8 cellular contexts compared by ENCODE assay signal in genomic region chr1:40385437-40386310, GRCh38. TPM values are rescaled to one million over a fixed set of nuclear protein-coding genes. Genes with fewer than 3 reads are reported as not detected.
DNase-seq lines count a peak whose midpoint lies in the region; ATAC-seq and TF ChIP-seq lines count a peak whose summit lies in the region.

No MANE protein-coding gene starts in this region.

- peak overlapping the region; percentile 99 for H3K27ac Mint-ChIP-seq in activated T-helper 17 cell treated with anti-CD3 and anti-CD28 coated beads, Interleukin-2, amount 50 U/mL, for 72 hours

- H3K4me2 ChIP-seq in DND-41 (ENCODE audit: insufficient read depth, low read length) (peak overlapping the region; percentile 53), Karpas-422 (ENCODE audit: low read depth, low read length, poor library complexity, severe bottlenecking) (peak overlapping the region; percentile 54), hepatocyte (peak overlapping the region; percentile 56)

- no peaks in the 10 kb centered on the region for H3K27me3 Mint-ChIP-seq in activated T-helper 17 cell treated with anti-CD3 and anti-CD28 coated beads, Interleukin-2, amount 50 U/mL, for 72 hours

- TF ChIP-seq CTCF in DND-41 (IDR thresholded peaks at IDR 0.05; ENCODE audit: borderline replicate concordance, extremely low read depth, low read length, poor library complexity, severe bottlenecking) (no peak), hepatocyte (IDR thresholded peaks at IDR 0.05; ENCODE audit: poor library complexity) (no peak)

- H2AFZ ChIP-seq in DND-41 (ENCODE audit: low read depth, low read length): no peak overlapping the region
- no peak overlapping the region for H2AFZ ChIP-seq in Karpas-422 (ENCODE audit: low read length)
- H2AFZ ChIP-seq in hepatocyte: peak overlapping the region; percentile 12

- H4K20me1 ChIP-seq in DND-41 (ENCODE audit: insufficient read depth, low read length): peaks cover 50% of the 10 kb centered on the region
- peaks cover 52% of the 10 kb centered on the region for H4K20me1 ChIP-seq in Karpas-422 (ENCODE audit: insufficient read depth, low read depth, low read length)
- no peaks in the 10 kb centered on the region for H4K20me1 ChIP-seq in hepatocyte (ENCODE audit: insufficient read depth, poor library complexity, severe bottlenecking)

- H3K36me3 ChIP-seq in DND-41 (ENCODE audit: insufficient read depth, low read length): no peaks in the 10 kb centered on the region
- H3K36me3 ChIP-seq in Karpas-422 (ENCODE audit: insufficient read depth, low read length): peaks cover 6% of the 10 kb centered on the region; the same call in 1 of the 2 replicates
- no peaks in the 10 kb centered on the region for H3K36me3 ChIP-seq in hepatocyte (replicated peaks; ENCODE audit: insufficient read depth, low read depth)
- H3K36me3 ChIP-seq in stomach smooth muscle (ENCODE audit: control insufficient read depth in 2 of 2, insufficient read depth in 2 of 2, low read length in 2 of 2): no peaks in the 10 kb centered on the region

- peaks cover 20% of the 10 kb centered on the region for H3K79me2 ChIP-seq in DND-41 (ENCODE audit: insufficient read depth, low read length)
- peaks cover 29% of the 10 kb centered on the region for H3K79me2 ChIP-seq in Karpas-422 (ENCODE audit: low read length)
- H3K79me2 ChIP-seq in hepatocyte: peaks cover 69% of the 10 kb centered on the region

- H3K36me3 Mint-ChIP-seq in activated T-helper 17 cell treated with anti-CD3 and anti-CD28 coated beads, Interleukin-2, amount 50 U/mL, for 72 hours (ENCODE audit: low read depth): peaks cover 95% of the 10 kb centered on the region

- H3K4me1 Mint-ChIP-seq in activated T-helper 17 cell treated with anti-CD3 and anti-CD28 coated beads, Interleukin-2, amount 50 U/mL, for 72 hours: peaks cover 72% of the 10 kb centered on the region

- WGBS in hepatocyte (ENCODE audit: low lambda C conversion rate, missing lambda C conversion rate): 54% methylated on average over 4 of the region's 4 CpGs

- peaks cover 37% of the 10 kb centered on the region for H3K4me1 ChIP-seq in DND-41 (ENCODE audit: insufficient read depth, low read length)
- H3K4me1 ChIP-seq in Karpas-422 (ENCODE audit: low read length): peaks cover 64% of the 10 kb centered on the region
- peaks cover 52% of the 10 kb centered on the region for H3K4me1 ChIP-seq in hepatocyte (ENCODE audit: insufficient read depth)
- peaks cover 13% of the 10 kb centered on the region for H3K4me1 ChIP-seq in stomach smooth muscle (ENCODE audit: control insufficient read depth, insufficient read depth, low read length)

- DNase-seq in DND-41 (peak; percentile 64), Karpas-422 (peak; percentile 77), hepatocyte (ENCODE audit: low spot score) (no peak), UCSD-AML1 (lab: John Stamatoyannopoulos, UW; ENCODE audit: unreplicated experiment) (no peak), nucleus accumbens (lab: John Stamatoyannopoulos, UW) (no peak)

- no peaks in the 10 kb centered on the region for H3K9me2 ChIP-seq in Karpas-422 (replicated peaks; ENCODE audit: insufficient read depth, low read length)
- no peaks in the 10 kb centered on the region for H3K9me2 ChIP-seq in hepatocyte (replicated peaks; ENCODE audit: insufficient read depth)

- H3K27me3 ChIP-seq in DND-41 (ENCODE audit: insufficient read depth, low read length, poor library complexity) (no peaks in the 10 kb centered on the region), Karpas-422 (ENCODE audit: low read length) (no peaks in the 10 kb centered on the region), hepatocyte (no peaks in the 10 kb centered on the region), stomach smooth muscle (ENCODE audit: control insufficient read depth in 1 of 2, insufficient read depth in 2 of 2, low read length in 2 of 2) (no peaks in the 10 kb centered on the region)

- ATAC-seq in DND-41 (ENCODE audit: insufficient read depth, low read depth) (peak; percentile 99), GM21447 (IDR thresholded peaks at IDR 0.05; ENCODE audit: unreplicated experiment) (peak; percentile 60)
- ATAC-seq in activated T-helper 17 cell treated with anti-CD3 and anti-CD28 coated beads, Interleukin-2, amount 50 U/mL, for 72 hours (replicated peaks): peak; percentile 68

- peak overlapping the region; percentile 91 for H3K4me3 Mint-ChIP-seq in activated T-helper 17 cell treated with anti-CD3 and anti-CD28 coated beads, Interleukin-2, amount 50 U/mL, for 72 hours

- H3K9ac ChIP-seq in DND-41 (ENCODE audit: low read depth, low read length): peak overlapping the region; percentile 7; the same call in 1 of the 2 replicates
- H3K9ac ChIP-seq in Karpas-422 (ENCODE audit: low read length): peak overlapping the region; percentile 55
- peak overlapping the region in 1 of 2 donors; percentile 44 for H3K9ac ChIP-seq in stomach smooth muscle (ENCODE audit: low read length in 2 of 2)

- H3K9me3 Mint-ChIP-seq in activated T-helper 17 cell treated with anti-CD3 and anti-CD28 coated beads, Interleukin-2, amount 50 U/mL, for 72 hours: no peaks in the 10 kb centered on the region

- H3K9me3 ChIP-seq in DND-41 (ENCODE audit: insufficient read depth, low read length, severe bottlenecking) (no peaks in the 10 kb centered on the region), Karpas-422 (ENCODE audit: low read length) (no peaks in the 10 kb centered on the region), hepatocyte (ENCODE audit: low read depth) (no peaks in the 10 kb centered on the region), stomach smooth muscle (ENCODE audit: control insufficient read depth in 2 of 2, low read length in 2 of 2) (no peaks in the 10 kb centered on the region)

- H3K4me3 ChIP-seq in DND-41 (ENCODE audit: low read depth in 1 of 2, low read length in 2 of 2): peak overlapping the region in 1 of 2 experiments; percentile 21; a peak in 2 of 4 replicates
- H3K4me3 ChIP-seq in Karpas-422 (ENCODE audit: low read length): peak overlapping the region; percentile 4; the same call in 1 of the 2 replicates
- no peak overlapping the region for H3K4me3 ChIP-seq in hepatocyte
- no peak overlapping the region for H3K4me3 ChIP-seq in stomach smooth muscle (ENCODE audit: low read length in 2 of 2)

- H3K27ac ChIP-seq in DND-41 (ENCODE audit: low read length) (peak overlapping the region; percentile 55), Karpas-422 (ENCODE audit: low read length) (peak overlapping the region; percentile 67), hepatocyte (peak overlapping the region; percentile 93), stomach smooth muscle (ENCODE audit: low read length) (peak overlapping the region; percentile 1)

RNA-seq across cellular contexts. Expression of gene SMAP2, which starts 12.1 kb away (rescaled TPM):
- total RNA-seq in Karpas-422 (2014; rRNA removed; shearing (Covaris generic); ENCODE audit: low replicate concordance): 33.6 and 37.5 TPM in 2 replicates
- 100 to 1,000 TPM; 219 to 280 TPM for total RNA-seq in activated T-helper 17 cell treated with anti-CD3 and anti-CD28 coated beads, Interleukin-2, amount 50 U/mL, for 72 hours
- total RNA-seq in hepatocyte: 23.1 and 23.9 TPM in 2 replicates
- 22.9 and 25.0 TPM in 2 replicates for polyA plus RNA-seq in hepatocyte

Comparison
In these comparisons a context has a peak if more than half of its experiments do, and no peak if none do; other contexts are left out.
1. DNase-seq: peak in DND-41 (single experiment) and Karpas-422 (single experiment); none in hepatocyte (single experiment), UCSD-AML1 (single experiment) and nucleus accumbens (0 of 56).
2. H3K27ac ChIP-seq: peak in every context shown above with its lines; median percentile 93 in hepatocyte; 67 in Karpas-422; 55 in DND-41; 1 in stomach smooth muscle.
3. Peak in every context shown above with its lines, with median percentiles within 50 percentile points of each other: ATAC-seq and H3K4me2 ChIP-seq.